ENCODE assay signal across 8 cellular contexts in the genomic region with DNA sequence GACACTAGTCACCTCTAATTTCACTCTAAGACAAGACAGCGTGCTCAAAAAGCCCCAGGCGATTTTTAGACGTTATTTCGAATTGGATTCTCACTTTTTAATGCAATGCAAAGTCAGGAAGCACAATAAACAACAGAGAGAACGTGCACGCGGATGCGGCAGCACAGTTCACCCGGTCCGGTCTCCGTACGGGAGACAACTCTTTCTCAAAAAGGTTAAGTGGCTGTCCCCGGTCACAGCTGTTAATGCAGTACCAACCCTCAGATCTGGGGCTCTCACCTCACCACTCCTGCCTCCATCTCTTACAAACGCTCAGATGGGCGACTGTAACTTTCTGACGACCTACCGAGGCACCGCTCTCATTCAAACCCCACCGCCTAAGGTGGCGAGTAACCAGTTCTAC. TPM values are rescaled to one million over a fixed set of nuclear protein-coding genes. Genes with fewer than 3 reads are reported as not detected.
DNase-seq lines count a peak whose midpoint lies in the region; ATAC-seq and TF ChIP-seq lines count a peak whose summit lies in the region.

No MANE protein-coding gene starts in this region.

- H3K4me3 ChIP-seq in Jurkat, Clone E6-1 (ENCODE audit: low read length): peak overlapping the region; percentile 98
- H3K4me3 ChIP-seq in brain microvascular endothelial cell (ENCODE audit: low read depth, low read length) (peak overlapping the region; percentile 93), upper lobe of right lung (peak overlapping the region; percentile 97)

- peaks cover 30% of the 10 kb centered on the region for H3K4me1 ChIP-seq in upper lobe of right lung

- intact Hi-C loops in activated CD4-positive, alpha-beta T cell treated with anti-CD3 and anti-CD28 coated beads for 36 hours (cut with DNase I, micrococcal nuclease): loop anchor here (1.0 to 10.0 kb wide), 18 partner anchors 53 to 1241 kb away; a partner anchor contains a TSS
- intact Hi-C loops in upper lobe of right lung (cut with DNase I): no loop called here

- no peak for DNase-seq in activated CD4-positive, alpha-beta T cell treated with anti-CD3 and anti-CD28 coated beads for 36 hours
- no peak for DNase-seq in activated CD4-positive, alpha-beta T cell treated with anti-CD3 and anti-CD28 coated beads for 4 hours
- peak; percentile 11 for DNase-seq in Jurkat, Clone E6-1 (ENCODE audit: low read depth, low spot score)
- no peak for DNase-seq in brain microvascular endothelial cell
- DNase-seq in medulla oblongata (ENCODE audit: extremely low spot score): peak; percentile 31
- no peak for DNase-seq in upper lobe of right lung
- no peak for DNase-seq in HuH-7.5 (ENCODE audit: low spot score)
- no peak for DNase-seq in dermis blood vessel endothelial cell

- POLR2A ChIA-PET in activated CD4-positive, alpha-beta T cell treated with anti-CD3 and anti-CD28 coated beads for 36 hours (lab: Charles Lee): interaction anchor here (0.5 to 2.0 kb wide), 9 partner anchors 8 to 423 kb away, joined by 3 to 5 read pairs (median 3); a partner anchor contains a TSS

- in situ Hi-C loops in brain microvascular endothelial cell (cut with HindIII; ENCODE audit: low pct_ligation_motif_present, low sequenced_read_pairs): no loop called here

- H3K9me3 Mint-ChIP-seq in activated CD4-positive, alpha-beta T cell treated with anti-CD3 and anti-CD28 coated beads for 36 hours (ENCODE audit: low read depth): no peaks in the 10 kb centered on the region

- H3K27me3 Mint-ChIP-seq in activated CD4-positive, alpha-beta T cell treated with anti-CD3 and anti-CD28 coated beads for 36 hours: no peaks in the 10 kb centered on the region

- H3K9me3 ChIP-seq in upper lobe of right lung: no peaks in the 10 kb centered on the region

- no peaks in the 10 kb centered on the region for H3K27me3 ChIP-seq in brain microvascular endothelial cell (replicated peaks)
- no peaks in the 10 kb centered on the region for H3K27me3 ChIP-seq in upper lobe of right lung

- H3K27ac Mint-ChIP-seq in activated CD4-positive, alpha-beta T cell treated with anti-CD3 and anti-CD28 coated beads for 36 hours: peak overlapping the region; percentile 96

- peak overlapping the region; percentile 96 for H3K4me3 Mint-ChIP-seq in activated CD4-positive, alpha-beta T cell treated with anti-CD3 and anti-CD28 coated beads for 36 hours

- TF ChIP-seq CTCF in brain microvascular endothelial cell (IDR thresholded peaks at IDR 0.05; ENCODE audit: low read depth, low read length, missing control alignments) (no peak), upper lobe of right lung (IDR thresholded peaks at IDR 0.05) (no peak)

- H3K27ac ChIP-seq in brain microvascular endothelial cell: peak overlapping the region; percentile 93
- H3K27ac ChIP-seq in upper lobe of right lung: peak overlapping the region; percentile 97

- H3K36me3 ChIP-seq in brain microvascular endothelial cell (replicated peaks) (no peaks in the 10 kb centered on the region), upper lobe of right lung (no peaks in the 10 kb centered on the region)

- CTCF ChIA-PET in activated CD4-positive, alpha-beta T cell treated with anti-CD3 and anti-CD28 coated beads for 36 hours (lab: Charles Lee): interaction anchor here (0.7 kb wide), 1 partner anchor 560 kb away, joined by 3 read pairs; no protein-coding TSS in a partner anchor

- H3K36me3 Mint-ChIP-seq in activated CD4-positive, alpha-beta T cell treated with anti-CD3 and anti-CD28 coated beads for 36 hours (ENCODE audit: low read depth): peaks cover 22% of the 10 kb centered on the region

- ATAC-seq in activated CD4-positive, alpha-beta T cell treated with anti-CD3 and anti-CD28 coated beads for 36 hours: peak; percentile 1
- ATAC-seq in upper lobe of right lung: no peak

- peaks cover 33% of the 10 kb centered on the region for H3K4me1 Mint-ChIP-seq in activated CD4-positive, alpha-beta T cell treated with anti-CD3 and anti-CD28 coated beads for 36 hours

RNA-seq across cellular contexts. Expression of a gene that starts 1.2 kb away (rescaled TPM):
- total RNA-seq in activated CD4-positive, alpha-beta T cell treated with anti-CD3 and anti-CD28 coated beads for 36 hours: 100 to 1,000 TPM; 232 to 269 TPM
- polyA plus RNA-seq in Jurkat, Clone E6-1 (2012; ENCODE audit: insufficient read depth, insufficient read length): 261 TPM
- total RNA-seq in upper lobe of right lung: 249 TPM
- total RNA-seq in dermis blood vessel endothelial cell: 236 and 322 TPM in 2 replicates

RNA-seq across cellular contexts. Expression of a gene that starts 53.4 kb away (rescaled TPM):
- under 1 TPM; 0.32 to 0.51 TPM for total RNA-seq in activated CD4-positive, alpha-beta T cell treated with anti-CD3 and anti-CD28 coated beads for 36 hours
- 4.7 TPM for polyA plus RNA-seq in Jurkat, Clone E6-1 (2012; ENCODE audit: insufficient read depth, insufficient read length)
- total RNA-seq in upper lobe of right lung (0.52 TPM), dermis blood vessel endothelial cell (under 0.01 and 0.42 TPM in 2 replicates)

Comparison
In these comparisons a context has a peak if more than half of its experiments do, and no peak if none do; other contexts are left out.
1. DNase-seq: peak in Jurkat, Clone E6-1 (single experiment) and medulla oblongata (single experiment); none in activated CD4-positive, alpha-beta T cell treated with anti-CD3 and anti-CD28 coated beads for 36 hours (single experiment), activated CD4-positive, alpha-beta T cell treated with anti-CD3 and anti-CD28 coated beads for 4 hours (0 of 2), brain microvascular endothelial cell (single experiment), upper lobe of right lung (single experiment), HuH-7.5 (single experiment) and dermis blood vessel endothelial cell (single experiment).
2. Peak in every context shown above with its lines, with median percentiles within 50 percentile points of each other: H3K4me3 ChIP-seq.